Comparison of ENCODE assay signal across 19 cellular contexts in genomic region chr10:3228610-3228945, GRCh38. TPM values are rescaled to one million over a fixed set of nuclear protein-coding genes. Genes with fewer than 3 reads are reported as not detected.
DNase-seq lines count a peak whose midpoint lies in the region; ATAC-seq, FAIRE-seq and TF ChIP-seq lines count a peak whose summit lies in the region.
"Had no signal": no experiment of that assay in that cellular context is flagged by ENCODE, and none has a peak within 500 bp of the region (broad histone marks: within the 10 kb centered on the region; RNA-seq: fewer than 3 reads in every experiment).

No MANE protein-coding gene starts in this region.

- H3K4me1 ChIP-seq in mammary epithelial cell (ENCODE audit: insufficient read depth, low read length) (peaks cover 32% of the 10 kb centered on the region), SJSA1 (replicated peaks) (peaks cover 35% of the 10 kb centered on the region), thoracic aorta (ENCODE audit: control insufficient read depth in 1 of 2, low read depth in 2 of 2) (peaks cover 21 to 33% of the 10 kb centered on the region in 2 donors)
- H3K4me1 ChIP-seq in naive thymus-derived CD4-positive, alpha-beta T cell (ENCODE audit: control insufficient read depth in 2 of 2, insufficient read depth in 2 of 2, low read length in 2 of 2), result peaks cover 0 to 25% of the 10 kb centered on the region in 2 donors

- POLR2A ChIA-PET in MCF 10A (lab: Yijun Ruan, JAX), result no interaction called here
- POLR2A ChIA-PET in naive thymus-derived CD4-positive, alpha-beta T cell (lab: Charles Lee), result interaction anchor here (0.6 kb wide), 1 partner anchor 815 kb away, joined by 3 read pairs; no protein-coding TSS in a partner anchor

- peaks cover 19% of the 10 kb centered on the region for H3K4me1 Mint-ChIP-seq in MCF 10A (ENCODE audit: insufficient read depth, unreplicated experiment)
- H3K4me1 Mint-ChIP-seq in naive thymus-derived CD4-positive, alpha-beta T cell, result peaks cover 6 to 14% (median 8%) of the 10 kb centered on the region in 7 donors

- H3K36me3 ChIP-seq in mammary epithelial cell (ENCODE audit: insufficient read depth, low read length), result no peaks in the 10 kb centered on the region
- H3K36me3 ChIP-seq in SJSA1, result no peaks in the 10 kb centered on the region
- H3K36me3 ChIP-seq in thoracic aorta, result no peaks in the 10 kb centered on the region
- no peaks in the 10 kb centered on the region for H3K36me3 ChIP-seq in naive thymus-derived CD4-positive, alpha-beta T cell (ENCODE audit: control insufficient read depth in 2 of 3, insufficient read depth in 3 of 3, low read length in 3 of 3)

- no peak overlapping the region for H3K9ac ChIP-seq in mammary epithelial cell (ENCODE audit: insufficient read depth, low read length)

- no peaks in the 10 kb centered on the region for H3K79me2 ChIP-seq in mammary epithelial cell (ENCODE audit: insufficient read depth, low read length)

- DNase-seq in MCF 10A (ENCODE audit: unreplicated experiment) (no peak), mammary epithelial cell (no peak), SJSA1 (ENCODE audit: low read depth in 1 of 2, low spot score in 2 of 2) (no peak), epithelial cell of prostate (ENCODE audit: low read depth, low spot score) (no peak), thoracic aorta (ENCODE audit: low spot score) (no peak), GM12891 (ENCODE audit: insufficient read length, low spot score) (no peak), Right ventricle myocardium inferior (ENCODE audit: missing footprints) (no peak)
- DNase-seq in naive thymus-derived CD4-positive, alpha-beta T cell, result no peak
- DNase-seq: DMS79 treated with DMSO at 0.1 percent for 48 hours, GF-D8, GOT3, Karpas-422, NCI-H1930, NCI-H2171, NCI-H774, SIG-M5 had no signal

- H3K36me3 Mint-ChIP-seq in MCF 10A (ENCODE audit: insufficient read depth, unreplicated experiment), result no peaks in the 10 kb centered on the region
- H3K36me3 Mint-ChIP-seq in naive thymus-derived CD4-positive, alpha-beta T cell, result no peaks in the 10 kb centered on the region

- H3K27ac Mint-ChIP-seq in MCF 10A (ENCODE audit: low read depth, unreplicated experiment), result peak overlapping the region; percentile 90
- H3K27ac Mint-ChIP-seq in naive thymus-derived CD4-positive, alpha-beta T cell, result no peak overlapping the region

- no peaks in the 10 kb centered on the region for H4K20me1 ChIP-seq in mammary epithelial cell (ENCODE audit: insufficient read depth, low read length)

- H3K9me3 ChIP-seq in mammary epithelial cell (replicated peaks; ENCODE audit: insufficient read depth, low read length) (no peaks in the 10 kb centered on the region), SJSA1 (replicated peaks) (no peaks in the 10 kb centered on the region), thoracic aorta (no peaks in the 10 kb centered on the region)
- no peaks in the 10 kb centered on the region for H3K9me3 ChIP-seq in naive thymus-derived CD4-positive, alpha-beta T cell (ENCODE audit: control insufficient read depth in 2 of 3, low read length in 3 of 3)

- 80% methylated on average over 10 of the region's 10 CpGs for WGBS in mammary epithelial cell (ENCODE audit: low coverage, missing lambda C conversion rate)

- H3K27me3 ChIP-seq in mammary epithelial cell (ENCODE audit: insufficient read depth, low read length), result no peaks in the 10 kb centered on the region
- H3K27me3 ChIP-seq in SJSA1 (replicated peaks), result no peaks in the 10 kb centered on the region
- H3K27me3 ChIP-seq in thoracic aorta (replicated peaks; ENCODE audit: insufficient read depth), result no peaks in the 10 kb centered on the region
- no peaks in the 10 kb centered on the region for H3K27me3 ChIP-seq in naive thymus-derived CD4-positive, alpha-beta T cell (ENCODE audit: control insufficient read depth in 2 of 2, insufficient read depth in 2 of 2, low read length in 2 of 2)

- TF ChIP-seq POLR2A in GM12891 (IDR thresholded peaks at IDR 0.05; ENCODE audit: low read depth, low read length), result no peak

- H3K4me3 ChIP-seq in mammary epithelial cell (replicated peaks in 1 of 3; ENCODE audit: insufficient read depth in 1 of 3, low read depth in 2 of 3, low read length in 3 of 3), result no peak overlapping the region
- H3K4me3 ChIP-seq in SJSA1, result no peak overlapping the region
- H3K4me3 ChIP-seq in thoracic aorta, result no peak overlapping the region
- H3K4me3 ChIP-seq in naive thymus-derived CD4-positive, alpha-beta T cell (ENCODE audit: low read length), result no peak overlapping the region

- CTCF ChIA-PET in MCF 10A (lab: Yijun Ruan, JAX), result interaction anchor here (0.9 to 1.6 kb wide), 2 partner anchors 10 to 31 kb away, joined by 4 read pairs; no protein-coding TSS in a partner anchor
- CTCF ChIA-PET in mammary epithelial cell (lab: Charles Lee; ENCODE audit: low non-redundant PET), result no interaction called here
- CTCF ChIA-PET in naive thymus-derived CD4-positive, alpha-beta T cell (lab: Charles Lee), result no interaction called here

- intact Hi-C loops in MCF 10A (cut with micrococcal nuclease), result no loop called here
- intact Hi-C loops in mammary epithelial cell (cut with micrococcal nuclease), result loop anchor here (5.0 to 10.0 kb wide), 2 partner anchors 1116 to 1444 kb away; no protein-coding TSS in a partner anchor
- intact Hi-C loops in naive thymus-derived CD4-positive, alpha-beta T cell (cut with micrococcal nuclease), result loop anchor here in 1 of 2 donors (5.0 kb wide), 2 partner anchors 554 to 904 kb away; no protein-coding TSS in a partner anchor
- intact Hi-C loops in Right ventricle myocardium inferior (cut with DNase I), result no loop called here

- H2AFZ ChIP-seq in mammary epithelial cell (ENCODE audit: low read depth, low read length), result no peak overlapping the region

- H3K9me3 Mint-ChIP-seq in MCF 10A (ENCODE audit: unreplicated experiment), result no peaks in the 10 kb centered on the region
- H3K9me3 Mint-ChIP-seq in naive thymus-derived CD4-positive, alpha-beta T cell, result no peaks in the 10 kb centered on the region

- BruUV-seq in MCF 10A (replicated peaks; lab: Mats Ljungman, UMichigan) (no TSS peak), mammary epithelial cell (replicated peaks; lab: Mats Ljungman, UMichigan) (no TSS peak)

- H3K4me2 ChIP-seq in mammary epithelial cell (ENCODE audit: insufficient read depth, low read depth, low read length), result no peak overlapping the region

- no peak overlapping the region for H3K4me3 Mint-ChIP-seq in MCF 10A (ENCODE audit: unreplicated experiment)
- no peak overlapping the region for H3K4me3 Mint-ChIP-seq in naive thymus-derived CD4-positive, alpha-beta T cell

- TF ChIP-seq CTCF in MCF 10A (IDR thresholded peaks at IDR 0.05; ENCODE audit: unreplicated experiment) (no peak), mammary epithelial cell (conservative IDR thresholded peaks at IDR 0.05 in 1 of 2, IDR thresholded peaks at IDR 0.05 in 1 of 2; ENCODE audit: extremely low read depth in 1 of 2, insufficient read depth in 1 of 2, low read depth in 1 of 2, low read length in 2 of 2) (no peak), thoracic aorta (IDR thresholded peaks at IDR 0.05) (no peak)

- H3K27me3 Mint-ChIP-seq in MCF 10A (ENCODE audit: insufficient read depth, unreplicated experiment), result no peaks in the 10 kb centered on the region
- H3K27me3 Mint-ChIP-seq in naive thymus-derived CD4-positive, alpha-beta T cell, result peaks cover 0 to 44% (median 4%) of the 10 kb centered on the region in 5 donors

- in situ Hi-C loops in mammary epithelial cell (cut with MboI; ENCODE audit: low sequenced_read_pairs in 2 of 2), result loop anchor here in 1 of 2 donors (25.0 kb wide), 2 partner anchors 1434 to 1534 kb away; no protein-coding TSS in a partner anchor

- no peak for FAIRE-seq in GM12891 (lab: Jason Lieb, UNC)
- FAIRE-seq: A204.1, D721Med, HepG2 had no signal

- dilution Hi-C loops in mammary epithelial cell (cut with HindIII; ENCODE audit: low sequenced_read_pairs), result no loop called here

- ATAC-seq in thoracic aorta (ENCODE audit: insufficient number of reproducible peaks, low FRiP score, low read depth) (no peak), Right ventricle myocardium inferior (no peak)
- ATAC-seq in naive thymus-derived CD4-positive, alpha-beta T cell, result no peak
- ATAC-seq: HepG2 had no signal

- H3K27ac ChIP-seq in mammary epithelial cell (ENCODE audit: insufficient read depth, low read depth, low read length), result no peak overlapping the region
- H3K27ac ChIP-seq in SJSA1, result peak overlapping the region; percentile 80
- peak overlapping the region; percentile 81 for H3K27ac ChIP-seq in epithelial cell of prostate
- H3K27ac ChIP-seq in thoracic aorta, result peak overlapping the region; percentile 51 to 78
- no peak overlapping the region for H3K27ac ChIP-seq in naive thymus-derived CD4-positive, alpha-beta T cell (ENCODE audit: low read depth, low read length)

TF ChIP-seq in GM12891, 5 proteins besides CTCF, POLR2A, EP300 and RAD21:
- TF ChIP-seq POLR2AphosphoS5 (IDR thresholded peaks at IDR 0.05; ENCODE audit: low read depth, low read length) (no peak), POU2F2 (IDR thresholded peaks at IDR 0.05; ENCODE audit: low read depth, low read length) (no peak), PAX5 (IDR thresholded peaks at IDR 0.05; ENCODE audit: insufficient read depth, low read length, severe bottlenecking) (no peak), TAF1 (IDR thresholded peaks at IDR 0.05; ENCODE audit: low read depth, low read length) (no peak), SPI1 (IDR thresholded peaks at IDR 0.05; ENCODE audit: low read depth, low read length) (no peak)

RNA-seq across cellular contexts. Expression of gene PITRM1, which starts 56.0 kb away (rescaled TPM):
- total RNA-seq in MCF 10A (2022) (132 and 136 TPM in 2 replicates), mammary epithelial cell (100 to 1,000 TPM in 1 of 2 donors, 10 to 100 TPM in 1; 99.0 to 127 TPM), thoracic aorta (100 to 1,000 TPM; 104 to 125 TPM), Right ventricle myocardium inferior (91.1 TPM)
- polyA plus RNA-seq in mammary epithelial cell, result 71.5 TPM
- polyA minus RNA-seq in mammary epithelial cell, result 118 TPM
- 51.0 and 72.8 TPM in 2 replicates for total RNA-seq in SJSA1 (2014; rRNA removed; shearing (Covaris generic))
- total RNA-seq in naive thymus-derived CD4-positive, alpha-beta T cell, result 10 to 100 TPM; 56.5 to 90.8 (median 85.4) TPM
- polyA plus RNA-seq in naive thymus-derived CD4-positive, alpha-beta T cell, result 10 to 100 TPM; 35.1 to 56.0 TPM
- polyA plus RNA-seq in GM12891 (2012; ENCODE audit: low read depth, missing spikeins), result 43.0 TPM

Comparison
In these comparisons a context has a peak if more than half of its experiments do, and no peak if none do; other contexts are left out.
1. H3K27ac ChIP-seq: peak in SJSA1 (single experiment), epithelial cell of prostate (single experiment) and thoracic aorta (2 of 2); none in mammary epithelial cell (single experiment) and naive thymus-derived CD4-positive, alpha-beta T cell (single experiment).